9 cellular contexts compared by ENCODE assay signal in the genomic region with DNA sequence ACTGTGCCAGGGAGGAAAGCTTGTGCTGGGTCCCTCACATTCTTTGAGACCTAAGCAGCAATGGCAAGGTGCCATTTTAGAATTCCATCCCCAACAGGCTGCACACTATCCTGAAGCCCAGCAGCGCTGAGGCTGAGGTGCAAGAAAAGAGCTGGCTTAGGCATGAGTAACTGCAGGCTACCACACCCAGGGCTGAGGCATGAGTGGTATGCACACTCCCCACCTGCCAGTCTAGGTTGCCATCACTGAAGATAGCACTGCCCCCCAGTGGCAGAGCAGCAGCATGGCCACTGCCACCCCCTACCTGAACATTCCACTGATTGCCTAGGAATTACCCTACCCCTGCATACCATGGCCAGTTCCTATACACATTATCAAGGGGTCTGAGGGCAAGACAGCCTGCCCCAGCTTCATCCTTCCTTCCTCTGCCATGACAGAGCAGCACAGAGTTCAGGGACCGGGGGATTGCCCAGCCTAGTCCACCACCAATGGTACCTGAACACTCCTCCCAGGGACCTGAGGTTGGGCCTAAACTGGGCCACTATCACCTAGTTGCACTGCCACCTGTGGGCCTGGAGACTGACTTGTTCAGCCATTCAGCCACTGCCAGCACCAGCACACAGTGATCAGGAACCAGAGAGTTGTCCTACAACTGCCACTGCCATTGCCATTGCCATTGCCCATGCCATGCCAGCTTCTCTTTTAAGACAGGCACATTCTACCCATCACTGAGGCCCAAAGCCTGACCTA.
A peak's percentile ranks its signal among the peaks of the same experiment; 100 is the strongest.
DNase-seq lines count a peak whose midpoint lies in the region; ATAC-seq and TF ChIP-seq lines count a peak whose summit lies in the region.
"Had no signal": no experiment of that assay in that cellular context is flagged by ENCODE, and none has a peak within 500 bp of the region (broad histone marks: within the 10 kb centered on the region; RNA-seq: fewer than 3 reads in every experiment).

No MANE protein-coding gene starts in this region.

- H3F3A ChIP-seq in Loucy (ENCODE audit: low read depth): no peaks in the 10 kb centered on the region

- in situ Hi-C loops in ACHN (cut with HindIII; ENCODE audit: low pct_ligation_motif_present, low pct_unique_long_range_greater_than_20kb, low sequenced_read_pairs): no loop called here
- in situ Hi-C loops in GM13976 (cut with MboI; ENCODE audit: low sequenced_read_pairs, unreplicated experiment): no loop called here

- H3K36me3 ChIP-seq in Loucy (ENCODE audit: insufficient read depth, low read length): no peaks in the 10 kb centered on the region
- H3K36me3 ChIP-seq: neutrophil had no signal

- H3K9me3 ChIP-seq in Loucy (ENCODE audit: insufficient read depth, low read depth, low read length): peaks cover 25% of the 10 kb centered on the region; the same call in 1 of the 2 replicates
- H3K9me3 ChIP-seq: neutrophil had no signal

- H4K20me1 ChIP-seq in Loucy (ENCODE audit: insufficient read depth, low read length, poor library complexity, severe bottlenecking): no peaks in the 10 kb centered on the region

- H3K4me3 Mint-ChIP-seq in activated naive CD8-positive, alpha-beta T cell treated with anti-CD3 and anti-CD28 coated beads for 36 hours: no peak overlapping the region

- H3K27me3 Mint-ChIP-seq in activated naive CD8-positive, alpha-beta T cell treated with anti-CD3 and anti-CD28 coated beads for 36 hours: no peaks in the 10 kb centered on the region

- peak overlapping the region; percentile 58 for H3K9ac ChIP-seq in Loucy (ENCODE audit: low read depth, low read length, poor library complexity, severe bottlenecking)

- H3K4me1 ChIP-seq in Loucy (ENCODE audit: insufficient read depth, low read length, poor library complexity, severe bottlenecking): peaks cover 20% of the 10 kb centered on the region

- H3K27me3 ChIP-seq in Loucy (ENCODE audit: insufficient read depth, low read length, poor library complexity, severe bottlenecking): no peaks in the 10 kb centered on the region
- H3K27me3 ChIP-seq: neutrophil had no signal

- ATAC-seq in HG02588 (IDR thresholded peaks at IDR 0.05; ENCODE audit: unreplicated experiment) (peak; percentile 89), left lobe of liver (peak; percentile 72)

- TF ChIP-seq CTCF in GM13976 (IDR thresholded peaks at IDR 0.05; ENCODE audit: borderline replicate concordance, control extremely low read depth, extremely low read depth, insufficient read depth, missing control alignments) (peak; percentile 63), Loucy (conservative IDR thresholded peaks at IDR 0.05; ENCODE audit: low read length) (peak; percentile 96)

- DNase-seq in ACHN: peak; percentile 88
- DNase-seq in GM13976 (ENCODE audit: low spot score): peak; percentile 23
- DNase-seq in activated naive CD8-positive, alpha-beta T cell treated with anti-CD3 and anti-CD28 coated beads for 36 hours: peak; percentile 14
- no peak for DNase-seq in left lobe of liver (ENCODE audit: low spot score)
- no peak for DNase-seq in NCI-H2171 treated with DMSO at 0.1 percent for 48 hours (lab: John Stamatoyannopoulos, UW)
- no peak for DNase-seq in retina

- H3K79me2 ChIP-seq in Loucy (ENCODE audit: insufficient read depth, low read length): no peaks in the 10 kb centered on the region

- no peak overlapping the region for H3K4me3 ChIP-seq in Loucy (ENCODE audit: low read length, poor library complexity, severe bottlenecking)

- peaks cover 2% of the 10 kb centered on the region for H3K36me3 Mint-ChIP-seq in activated naive CD8-positive, alpha-beta T cell treated with anti-CD3 and anti-CD28 coated beads for 36 hours

- peak overlapping the region; percentile 45; the same call in 1 of the 2 replicates for H2AFZ ChIP-seq in Loucy (ENCODE audit: low read length)

- no peak overlapping the region for H3K27ac Mint-ChIP-seq in activated naive CD8-positive, alpha-beta T cell treated with anti-CD3 and anti-CD28 coated beads for 36 hours

- no peak overlapping the region for H3K4me2 ChIP-seq in Loucy (ENCODE audit: low read depth, low read length, poor library complexity, severe bottlenecking)

- H3K9me3 Mint-ChIP-seq in activated naive CD8-positive, alpha-beta T cell treated with anti-CD3 and anti-CD28 coated beads for 36 hours: peaks cover 23% of the 10 kb centered on the region

- H3K4me1 Mint-ChIP-seq in activated naive CD8-positive, alpha-beta T cell treated with anti-CD3 and anti-CD28 coated beads for 36 hours: no peaks in the 10 kb centered on the region

- H3K9me2 ChIP-seq in Loucy (replicated peaks; ENCODE audit: low read depth, low read length): no peaks in the 10 kb centered on the region

Comparison
In these comparisons a context has a peak if more than half of its experiments do, and no peak if none do; other contexts are left out.
1. DNase-seq: peak in ACHN (single experiment), GM13976 (single experiment) and activated naive CD8-positive, alpha-beta T cell treated with anti-CD3 and anti-CD28 coated beads for 36 hours (single experiment); none in left lobe of liver (single experiment), NCI-H2171 treated with DMSO at 0.1 percent for 48 hours (single experiment) and retina (single experiment).